ENCODE assay signal across 8 cellular contexts in the genomic region with DNA sequence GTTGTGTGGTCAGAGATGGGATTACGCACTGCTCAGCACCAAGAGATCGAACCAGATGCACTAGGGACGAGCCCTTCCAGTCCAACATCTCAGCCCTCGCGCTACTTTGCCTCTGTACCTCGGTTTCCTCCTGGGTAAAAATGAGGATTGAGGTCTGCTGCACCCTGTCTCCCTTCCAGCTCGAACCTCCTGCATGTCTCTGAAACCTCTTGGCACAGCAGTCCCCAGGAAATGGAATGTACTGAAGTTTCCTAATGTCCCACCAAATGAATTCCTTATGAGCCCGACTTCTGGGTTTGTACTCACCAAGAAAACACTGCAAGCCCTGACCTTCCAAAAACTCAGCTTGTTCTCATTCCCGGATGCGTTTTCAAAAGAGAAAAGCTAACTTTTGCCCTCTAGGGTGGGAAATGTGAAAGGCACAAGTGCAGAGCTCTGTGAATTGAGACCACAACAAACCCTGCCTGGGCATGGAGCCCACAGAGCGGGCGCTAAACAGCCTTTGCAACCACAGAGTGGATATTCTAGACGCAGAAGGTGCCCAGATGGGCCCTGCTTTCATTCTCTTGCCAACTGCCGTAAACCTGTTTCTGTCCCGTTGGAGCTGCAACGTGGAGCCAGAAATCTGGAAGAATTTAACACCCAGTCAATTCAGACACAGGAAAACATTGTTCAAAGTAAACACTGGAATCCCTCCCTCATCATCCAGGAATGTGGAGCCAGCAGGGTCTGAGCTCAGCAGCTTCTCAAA. TPM values are rescaled to one million over a fixed set of nuclear protein-coding genes. Genes with fewer than 3 reads are reported as not detected.
DNase-seq lines count a peak whose midpoint lies in the region; ATAC-seq, FAIRE-seq and TF ChIP-seq lines count a peak whose summit lies in the region.

No MANE protein-coding gene starts in this region.

- H3K4me1 ChIP-seq in SJSA1 (replicated peaks) (peaks cover 54% of the 10 kb centered on the region), pancreas (no peaks in the 10 kb centered on the region)

- intact Hi-C loops in pancreas (cut with DNase I) (no loop called here), posterior vena cava (cut with DNase I) (loop anchor here in 1 of 2 donors (5.0 kb wide), 1 partner anchor 195 kb away; no protein-coding TSS in a partner anchor)

- peak; percentile 50 for TF ChIP-seq CTCF in foreskin fibroblast (IDR thresholded peaks at IDR 0.05; ENCODE audit: low read depth, low read length)
- TF ChIP-seq CTCF in pancreas (IDR thresholded peaks at IDR 0.05), result no peak
- TF ChIP-seq CTCF in WERI-Rb-1 (IDR thresholded peaks at IDR 0.05; ENCODE audit: low read depth, low read length), result no peak
- no peak for TF ChIP-seq CTCF in GM13977 (IDR thresholded peaks at IDR 0.05; ENCODE audit: extremely low read depth, insufficient read depth, missing control alignments)

- 73 to 78% methylated on average over 16 of the region's 16 CpGs for WGBS in pancreas, 2 donors

- ATAC-seq in pancreas (peak; percentile 37 to 72 (median 65)), GM18517 (IDR thresholded peaks at IDR 0.05; ENCODE audit: unreplicated experiment) (no peak)

- H3K4me3 ChIP-seq in SJSA1, result 0 out of 2 replicates have a peak overlapping the region, but pooled peaks have one; percentile 1
- H3K4me3 ChIP-seq in foreskin fibroblast (ENCODE audit: low read depth in 1 of 2, low read length in 2 of 2), result peak overlapping the region; percentile 20 to 31
- H3K4me3 ChIP-seq in pancreas, result no peak overlapping the region
- no peak overlapping the region for H3K4me3 ChIP-seq in WERI-Rb-1 (ENCODE audit: low read depth, low read length)

- H3K9me3 ChIP-seq in SJSA1 (replicated peaks) (0 out of 2 replicates have a peak, but pooled peaks cover 2% of the 10 kb centered on the region), pancreas (no peaks in the 10 kb centered on the region), WERI-Rb-1 (ENCODE audit: severe bottlenecking) (no peaks in the 10 kb centered on the region)

- H3K27ac ChIP-seq in SJSA1 (peak overlapping the region; percentile 73), pancreas (peak overlapping the region; percentile 37 to 65 (median 52)), WERI-Rb-1 (no peak overlapping the region)

- DNase-seq in C1 segment of cervical spinal cord (lab: John Stamatoyannopoulos, UW) (peak in 12 of 14 donors; percentile 51 to 88 (median 76)), SJSA1 (ENCODE audit: low read depth in 1 of 2, low spot score in 2 of 2) (peak; percentile 83 to 89), foreskin fibroblast (peak; percentile 91 to 97), pancreas (peak in 3 of 6 donors; percentile 34 to 44 (median 36)), posterior vena cava (ENCODE audit: low spot score) (no peak), WERI-Rb-1 (no peak), GM13977 (ENCODE audit: low spot score) (no peak)

- H3K36me3 ChIP-seq in SJSA1 (peaks cover 4% of the 10 kb centered on the region; the same call in 1 of the 2 replicates), pancreas (no peaks in the 10 kb centered on the region), WERI-Rb-1 (no peaks in the 10 kb centered on the region)

- in situ Hi-C loops in GM13977 (cut with MboI; ENCODE audit: low pct_unique_long_range_greater_than_20kb, low sequenced_read_pairs, unreplicated experiment), result no loop called here

- FAIRE-seq in pancreas (lab: Jason Lieb, UNC), result no peak

- H3K27me3 ChIP-seq in SJSA1 (replicated peaks) (no peaks in the 10 kb centered on the region), pancreas (no peaks in the 10 kb centered on the region), WERI-Rb-1 (ENCODE audit: insufficient read depth, low read depth, severe bottlenecking) (no peaks in the 10 kb centered on the region)

RNA-seq across cellular contexts. Expression of a gene that starts 10.3 kb away (rescaled TPM):
- 0.24 TPM in 1 of 2 replicates, not detected in the other for total RNA-seq in SJSA1 (2014; rRNA removed; shearing (Covaris generic))
- total RNA-seq in pancreas (10 to 100 TPM in 1 of 6 donors, 1 to 10 TPM in 5; 1.8 to 10.3 (median 6.2) TPM), posterior vena cava (1 to 10 TPM; 4.5 TPM)
- polyA plus RNA-seq in pancreas, result 10 to 100 TPM; 20.9 to 31.6 TPM

Comparison
In these comparisons a context has a peak if more than half of its experiments do, and no peak if none do; other contexts are left out.
1. DNase-seq: peak in C1 segment of cervical spinal cord (12 of 14), SJSA1 (2 of 2) and foreskin fibroblast (2 of 2); none in posterior vena cava (single experiment), WERI-Rb-1 (single experiment) and GM13977 (single experiment).
2. H3K4me3 ChIP-seq: peak in SJSA1 (single experiment) and foreskin fibroblast (2 of 2); none in pancreas (0 of 4) and WERI-Rb-1 (single experiment).